Comparison of ENCODE assay signal across 10 cellular contexts in genomic region chr5:172642046-172642409, GRCh38. TPM values are rescaled to one million over a fixed set of nuclear protein-coding genes. Genes with fewer than 3 reads are reported as not detected.
A peak's percentile ranks its signal among the peaks of the same experiment; 100 is the strongest.
DNase-seq lines count a peak whose midpoint lies in the region; ATAC-seq and TF ChIP-seq lines count a peak whose summit lies in the region.
"Had no signal": no experiment of that assay in that cellular context is flagged by ENCODE, and none has a peak within 500 bp of the region (broad histone marks: within the 10 kb centered on the region; RNA-seq: fewer than 3 reads in every experiment).

No MANE protein-coding gene starts in this region.

- intact Hi-C loops in tibial artery (cut with DNase I; ENCODE audit: low total_unique reads): loop anchor here (5.0 kb wide), 1 partner anchor 55 kb away; no protein-coding TSS in a partner anchor
- intact Hi-C loops in activated CD4-positive, alpha-beta T cell treated with anti-CD3 and anti-CD28 coated beads for 36 hours (cut with DNase I, micrococcal nuclease): loop anchor here in 1 of 2 experiments (5.0 kb wide), 1 partner anchor 165 kb away; no protein-coding TSS in a partner anchor

- peak overlapping the region; percentile 51 for H3K4me3 ChIP-seq in astrocyte of the cerebellum (ENCODE audit: low read depth, low read length)
- peak overlapping the region; percentile 68 for H3K4me3 ChIP-seq in lung
- peak overlapping the region; percentile 74 to 92 for H3K4me3 ChIP-seq in tibial artery

- H3K36me3 ChIP-seq in lung (ENCODE audit: control insufficient read depth in 2 of 2, insufficient read depth in 2 of 2, low read length in 2 of 2) (no peaks in the 10 kb centered on the region), tibial artery (no peaks in the 10 kb centered on the region)

- no peaks in the 10 kb centered on the region for H3K9me3 ChIP-seq in lung (ENCODE audit: control insufficient read depth in 2 of 2, insufficient read depth in 1 of 2, low read length in 1 of 2)
- no peaks in the 10 kb centered on the region for H3K9me3 ChIP-seq in tibial artery

- H3K27me3 ChIP-seq in lung (ENCODE audit: control insufficient read depth, insufficient read depth) (no peaks in the 10 kb centered on the region), tibial artery (no peaks in the 10 kb centered on the region)

- no peak for DNase-seq in activated T-cell treated with anti-CD3 and anti-CD28 coated beads, Interleukin-2, amount 50 U/mL, for 4 hours
- no peak for DNase-seq in activated T-cell treated with anti-CD3 and anti-CD28 coated beads, Interleukin-2, amount 50 U/mL, for 48 hours
- no peak for DNase-seq in astrocyte of the cerebellum (ENCODE audit: low read depth)
- DNase-seq in lung (ENCODE audit: low spot score): no peak
- DNase-seq in tibial artery: no peak
- DNase-seq in KBM-7: no peak
- DNase-seq in activated CD4-positive, alpha-beta T cell treated with anti-CD3 and anti-CD28 coated beads for 36 hours: no peak
- DNase-seq: stimulated activated CD4-positive, alpha-beta T cell treated with anti-CD3 and anti-CD28 coated beads, Interleukin-4, amount 100 ng/mL, for 4 hours had no signal

- TF ChIP-seq CTCF in astrocyte of the cerebellum (IDR thresholded peaks at IDR 0.05; ENCODE audit: low read depth, low read length, missing control alignments) (no peak), lung (IDR thresholded peaks at IDR 0.05; ENCODE audit: control extremely low read depth, extremely low read depth) (no peak), tibial artery (IDR thresholded peaks at IDR 0.05) (no peak)

- in situ Hi-C loops in astrocyte of the cerebellum (cut with HindIII; ENCODE audit: low sequenced_read_pairs): loop anchor here (5.0 kb wide), 1 partner anchor 40 kb away; no protein-coding TSS in a partner anchor
- in situ Hi-C loops in KBM-7 (cut with MboI; ENCODE audit: low pct_unique_long_range_greater_than_20kb, low sequenced_read_pairs): no loop called here

- no peaks in the 10 kb centered on the region for H3K9me3 Mint-ChIP-seq in activated T-cell treated with anti-CD3 and anti-CD28 coated beads, Interleukin-2, amount 50 U/mL, for 4 hours
- no peaks in the 10 kb centered on the region for H3K9me3 Mint-ChIP-seq in activated CD4-positive, alpha-beta T cell treated with anti-CD3 and anti-CD28 coated beads for 36 hours (ENCODE audit: low read depth)
- H3K9me3 Mint-ChIP-seq: central memory CD8-positive, alpha-beta T cell had no signal

- peak overlapping the region; percentile 41 for H3K4me3 Mint-ChIP-seq in activated T-cell treated with anti-CD3 and anti-CD28 coated beads, Interleukin-2, amount 50 U/mL, for 4 hours
- no peak overlapping the region for H3K4me3 Mint-ChIP-seq in activated CD4-positive, alpha-beta T cell treated with anti-CD3 and anti-CD28 coated beads for 36 hours
- H3K4me3 Mint-ChIP-seq: central memory CD8-positive, alpha-beta T cell had no signal

- peaks cover 1% of the 10 kb centered on the region for H3K4me1 Mint-ChIP-seq in activated T-cell treated with anti-CD3 and anti-CD28 coated beads, Interleukin-2, amount 50 U/mL, for 4 hours (ENCODE audit: low read depth)
- H3K4me1 Mint-ChIP-seq in activated CD4-positive, alpha-beta T cell treated with anti-CD3 and anti-CD28 coated beads for 36 hours: no peaks in the 10 kb centered on the region

- H3K27me3 Mint-ChIP-seq in activated T-cell treated with anti-CD3 and anti-CD28 coated beads, Interleukin-2, amount 50 U/mL, for 4 hours (ENCODE audit: low read depth): peaks cover 44% of the 10 kb centered on the region
- H3K27me3 Mint-ChIP-seq in activated CD4-positive, alpha-beta T cell treated with anti-CD3 and anti-CD28 coated beads for 36 hours: peaks cover 38% of the 10 kb centered on the region

- H3K27ac Mint-ChIP-seq in activated CD4-positive, alpha-beta T cell treated with anti-CD3 and anti-CD28 coated beads for 36 hours: no peak overlapping the region

- H3K4me1 ChIP-seq in lung (ENCODE audit: control insufficient read depth in 2 of 2, insufficient read depth in 2 of 2, low read length in 2 of 2) (peaks cover 0 to 10% of the 10 kb centered on the region in 2 donors), tibial artery (peaks cover 0 to 67% (median 52%) of the 10 kb centered on the region in 4 donors)

- ATAC-seq in activated T-cell treated with anti-CD3 and anti-CD28 coated beads, Interleukin-2, amount 50 U/mL, for 4 hours: no peak
- ATAC-seq in lung (ENCODE audit: insufficient read depth, low FRiP score) (no peak), GM21367 (IDR thresholded peaks at IDR 0.05; ENCODE audit: unreplicated experiment) (no peak)
- no peak for ATAC-seq in activated CD4-positive, alpha-beta T cell treated with anti-CD3 and anti-CD28 coated beads for 36 hours

- H3K36me3 Mint-ChIP-seq in activated T-cell treated with anti-CD3 and anti-CD28 coated beads, Interleukin-2, amount 50 U/mL, for 4 hours (ENCODE audit: insufficient read depth): no peaks in the 10 kb centered on the region
- no peaks in the 10 kb centered on the region for H3K36me3 Mint-ChIP-seq in activated CD4-positive, alpha-beta T cell treated with anti-CD3 and anti-CD28 coated beads for 36 hours (ENCODE audit: low read depth)

- CTCF ChIA-PET in activated CD4-positive, alpha-beta T cell treated with anti-CD3 and anti-CD28 coated beads for 36 hours (lab: Charles Lee): interaction anchor here (1.3 kb wide), 1 partner anchor 8 kb away, joined by 3 read pairs; no protein-coding TSS in a partner anchor

- 31 to 38% methylated on average over 14 of the region's 14 CpGs for WGBS in lung, 2 donors

- POLR2A ChIA-PET in activated CD4-positive, alpha-beta T cell treated with anti-CD3 and anti-CD28 coated beads for 36 hours (lab: Charles Lee): interaction anchor here (0.7 kb wide), 1 partner anchor 316 kb away, joined by 3 read pairs; no protein-coding TSS in a partner anchor

- H3K27ac ChIP-seq in lung (ENCODE audit: low read depth in 1 of 2, low read length in 1 of 2) (peak overlapping the region; percentile 79 to 90), tibial artery (peak overlapping the region; percentile 87 to 88)

RNA-seq across cellular contexts. Expression of gene NEURL1B, which starts 1.0 kb away (rescaled TPM):
- under 1 TPM; 0.03 to 0.13 (median 0.05) TPM for total RNA-seq in activated T-cell treated with anti-CD3 and anti-CD28 coated beads, Interleukin-2, amount 50 U/mL, for 4 hours
- total RNA-seq in lung: 10 to 100 TPM; 17.5 to 26.4 TPM
- polyA plus RNA-seq in lung: 1 to 10 TPM; 5.1 to 6.0 TPM
- under 1 TPM; 0.16 to 0.19 TPM for total RNA-seq in activated CD4-positive, alpha-beta T cell treated with anti-CD3 and anti-CD28 coated beads for 36 hours

Comparison
In these comparisons a context has a peak if more than half of its experiments do, and no peak if none do; other contexts are left out.
1. RNA of gene NEURL1B, which starts 1.0 kb away (total RNA-seq): 17.5 to 26.4 TPM in lung; 0.16 to 0.19 TPM in activated CD4-positive, alpha-beta T cell treated with anti-CD3 and anti-CD28 coated beads for 36 hours and 0.03 to 0.13 TPM in activated T-cell treated with anti-CD3 and anti-CD28 coated beads, Interleukin-2, amount 50 U/mL, for 4 hours; every median in the first group is over 10 times any median in the second.
2. Peak in every context shown above with its lines, with median percentiles within 50 percentile points of each other: H3K4me3 ChIP-seq.